10 cellular contexts compared by ENCODE assay signal in the genomic region with DNA sequence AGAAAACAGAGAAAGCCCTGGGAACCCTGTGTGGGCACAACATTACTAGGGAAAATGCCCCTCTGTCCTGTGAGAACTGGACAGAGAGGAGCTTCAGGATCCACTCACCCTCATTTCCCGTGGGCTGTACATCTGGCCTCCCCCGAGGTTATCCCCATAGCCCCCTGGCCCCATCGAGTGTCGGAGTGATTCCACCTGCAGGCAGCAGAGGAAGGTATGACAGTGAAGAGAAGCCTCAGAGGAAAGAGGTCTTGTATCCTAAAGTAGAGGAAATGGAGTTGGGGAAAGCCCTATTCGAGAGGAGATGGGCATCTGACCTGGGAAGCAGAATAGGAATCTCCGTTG. TPM values are rescaled to one million over a fixed set of nuclear protein-coding genes. Genes with fewer than 3 reads are reported as not detected.
DNase-seq lines count a peak whose midpoint lies in the region; ATAC-seq and FAIRE-seq lines count a peak whose summit lies in the region.
"Had no signal": no experiment of that assay in that cellular context is flagged by ENCODE, and none has a peak within 500 bp of the region (broad histone marks: within the 10 kb centered on the region; RNA-seq: fewer than 3 reads in every experiment).

No MANE protein-coding gene starts in this region.

- no peak for ATAC-seq in activated T-cell treated with anti-CD3 and anti-CD28 coated beads, Interleukin-2, amount 50 U/mL, for 4 hours
- ATAC-seq: esophagus mucosa had no signal

- peaks cover 59% of the 10 kb centered on the region for H3K4me1 Mint-ChIP-seq in activated T-cell treated with anti-CD3 and anti-CD28 coated beads, Interleukin-2, amount 50 U/mL, for 4 hours (ENCODE audit: low read depth)
- H3K4me1 Mint-ChIP-seq in activated naive CD8-positive, alpha-beta T cell treated with anti-CD3 and anti-CD28 coated beads for 36 hours, result peaks cover 47% of the 10 kb centered on the region

- H3K27me3 Mint-ChIP-seq in activated T-cell treated with anti-CD3 and anti-CD28 coated beads, Interleukin-2, amount 50 U/mL, for 4 hours (ENCODE audit: low read depth), result no peaks in the 10 kb centered on the region
- no peaks in the 10 kb centered on the region for H3K27me3 Mint-ChIP-seq in activated naive CD8-positive, alpha-beta T cell treated with anti-CD3 and anti-CD28 coated beads for 36 hours

- peak overlapping the region; percentile 2 for H3K4me3 Mint-ChIP-seq in activated T-cell treated with anti-CD3 and anti-CD28 coated beads, Interleukin-2, amount 50 U/mL, for 4 hours
- peak overlapping the region; percentile 33 for H3K4me3 Mint-ChIP-seq in activated naive CD8-positive, alpha-beta T cell treated with anti-CD3 and anti-CD28 coated beads for 36 hours

- WGBS in mesodermal cell (ENCODE audit: insufficient coverage in 2 of 2), 2 experiments, result 86 to 97% methylated on average over 4 to 6 of the region's 6 CpGs
- 81% methylated on average over 6 of the region's 6 CpGs for WGBS in thymus

- no peak for DNase-seq in activated T-cell treated with anti-CD3 and anti-CD28 coated beads, Interleukin-2, amount 50 U/mL, for 4 hours
- DNase-seq in activated T-cell treated with anti-CD3 and anti-CD28 coated beads, Interleukin-2, amount 50 U/mL, for 48 hours, result no peak
- DNase-seq in activated naive CD8-positive, alpha-beta T cell treated with anti-CD3 and anti-CD28 coated beads for 36 hours, result no peak
- DNase-seq in glomerular visceral epithelial cell (ENCODE audit: extremely low spot score), result no peak
- no peak for DNase-seq in GM19239 (ENCODE audit: insufficient read length, low spot score)
- DNase-seq in AG08395 (ENCODE audit: low spot score), result no peak
- DNase-seq: NCI-H1417 had no signal

- no peak overlapping the region for H3K4me3 ChIP-seq in mesodermal cell (ENCODE audit: extremely low read depth, insufficient read depth, low read length, poor library complexity, severe bottlenecking)
- no peak overlapping the region for H3K4me3 ChIP-seq in thymus (ENCODE audit: low read length)

- H3K27ac ChIP-seq in mesodermal cell (ENCODE audit: low read depth, low read length, severe bottlenecking) (peak overlapping the region; percentile 16), thymus (ENCODE audit: low read depth) (peak overlapping the region; percentile 68)

- H3K27ac Mint-ChIP-seq in activated naive CD8-positive, alpha-beta T cell treated with anti-CD3 and anti-CD28 coated beads for 36 hours, result peak overlapping the region; percentile 80

- H3K4me1 ChIP-seq in mesodermal cell (ENCODE audit: control insufficient read depth, insufficient read depth, low read length, poor library complexity, severe bottlenecking), result peaks cover 35% of the 10 kb centered on the region
- H3K4me1 ChIP-seq in thymus (ENCODE audit: control insufficient read depth, insufficient read depth, low read length), result peaks cover 26% of the 10 kb centered on the region

- H3K9me3 Mint-ChIP-seq in activated T-cell treated with anti-CD3 and anti-CD28 coated beads, Interleukin-2, amount 50 U/mL, for 4 hours, result no peaks in the 10 kb centered on the region
- no peaks in the 10 kb centered on the region for H3K9me3 Mint-ChIP-seq in activated naive CD8-positive, alpha-beta T cell treated with anti-CD3 and anti-CD28 coated beads for 36 hours

- H3K36me3 ChIP-seq in mesodermal cell (ENCODE audit: control insufficient read depth, insufficient read depth, low read length), result peaks cover 62% of the 10 kb centered on the region
- H3K36me3 ChIP-seq in thymus (ENCODE audit: control insufficient read depth, insufficient read depth), result peaks cover 58% of the 10 kb centered on the region

- peaks cover 21% of the 10 kb centered on the region for H3K36me3 Mint-ChIP-seq in activated T-cell treated with anti-CD3 and anti-CD28 coated beads, Interleukin-2, amount 50 U/mL, for 4 hours (ENCODE audit: insufficient read depth)
- peaks cover 40% of the 10 kb centered on the region for H3K36me3 Mint-ChIP-seq in activated naive CD8-positive, alpha-beta T cell treated with anti-CD3 and anti-CD28 coated beads for 36 hours

- no peak for FAIRE-seq in GM19239 (lab: Jason Lieb, UNC)

- no peaks in the 10 kb centered on the region for H3K27me3 ChIP-seq in thymus (ENCODE audit: control insufficient read depth, insufficient read depth)

- no peaks in the 10 kb centered on the region for H3K9me3 ChIP-seq in mesodermal cell (ENCODE audit: control insufficient read depth, low read length)
- peaks cover 1% of the 10 kb centered on the region for H3K9me3 ChIP-seq in thymus (ENCODE audit: control insufficient read depth)

RNA-seq across cellular contexts. Expression of gene AGER, which starts 2.4 kb away (rescaled TPM):
- total RNA-seq in activated T-cell treated with anti-CD3 and anti-CD28 coated beads, Interleukin-2, amount 50 U/mL, for 4 hours, result 10 to 100 TPM in 2 of 3 donors, 1 to 10 TPM in 1; 8.9 to 14.7 (median 13.0) TPM
- 10 to 100 TPM in 1 of 2 experiments, 1 to 10 TPM in 1; 9.6 to 11.5 TPM for total RNA-seq in activated naive CD8-positive, alpha-beta T cell treated with anti-CD3 and anti-CD28 coated beads for 36 hours
- polyA plus RNA-seq in mesodermal cell (2013, experiment 1 of 2), result 23.7 TPM
- 19.3 TPM for polyA plus RNA-seq in mesodermal cell (2013, experiment 2 of 2)
- 81.3 TPM for polyA plus RNA-seq in thymus

RNA-seq across cellular contexts. Expression of gene PBX2, which starts 3.5 kb away (rescaled TPM):
- total RNA-seq in activated T-cell treated with anti-CD3 and anti-CD28 coated beads, Interleukin-2, amount 50 U/mL, for 4 hours, result 10 to 100 TPM; 62.2 to 68.2 (median 64.0) TPM
- 10 to 100 TPM; 56.4 to 56.9 TPM for total RNA-seq in activated naive CD8-positive, alpha-beta T cell treated with anti-CD3 and anti-CD28 coated beads for 36 hours
- 227 TPM for polyA plus RNA-seq in mesodermal cell (2013, experiment 1 of 2)
- polyA plus RNA-seq in mesodermal cell (2013, experiment 2 of 2), result 188 TPM
- polyA plus RNA-seq in thymus, result 76.9 TPM

RNA-seq across cellular contexts. Expression of gene GPSM3, which starts 6.0 kb away (rescaled TPM):
- total RNA-seq in activated T-cell treated with anti-CD3 and anti-CD28 coated beads, Interleukin-2, amount 50 U/mL, for 4 hours, result 10 to 100 TPM; 37.1 to 47.6 (median 43.4) TPM
- total RNA-seq in activated naive CD8-positive, alpha-beta T cell treated with anti-CD3 and anti-CD28 coated beads for 36 hours, result 10 to 100 TPM; 68.4 to 71.3 TPM
- 47.5 TPM for polyA plus RNA-seq in mesodermal cell (2013, experiment 1 of 2)
- 35.1 TPM for polyA plus RNA-seq in mesodermal cell (2013, experiment 2 of 2)
- 146 TPM for polyA plus RNA-seq in thymus

RNA-seq across cellular contexts. Expression of gene RNF5, which starts 8.3 kb away (rescaled TPM):
- 10 to 100 TPM; 40.1 to 49.6 (median 47.1) TPM for total RNA-seq in activated T-cell treated with anti-CD3 and anti-CD28 coated beads, Interleukin-2, amount 50 U/mL, for 4 hours
- total RNA-seq in activated naive CD8-positive, alpha-beta T cell treated with anti-CD3 and anti-CD28 coated beads for 36 hours, result 10 to 100 TPM; 58.3 to 58.6 TPM
- polyA plus RNA-seq in mesodermal cell (2013, experiment 1 of 2), result 101 TPM
- polyA plus RNA-seq in mesodermal cell (2013, experiment 2 of 2), result 85.4 TPM
- 77.3 TPM for polyA plus RNA-seq in thymus

RNA-seq across cellular contexts. Expression of gene AGPAT1, which starts 10.6 kb away (rescaled TPM):
- 10 to 100 TPM; 27.3 to 28.2 (median 28.1) TPM for total RNA-seq in activated T-cell treated with anti-CD3 and anti-CD28 coated beads, Interleukin-2, amount 50 U/mL, for 4 hours
- total RNA-seq in activated naive CD8-positive, alpha-beta T cell treated with anti-CD3 and anti-CD28 coated beads for 36 hours, result 10 to 100 TPM; 30.8 to 33.6 TPM
- 123 TPM for polyA plus RNA-seq in mesodermal cell (2013, experiment 1 of 2)
- 98.6 TPM for polyA plus RNA-seq in mesodermal cell (2013, experiment 2 of 2)
- polyA plus RNA-seq in thymus, result 32.6 TPM
